ENCODE assay signal across 8 cellular contexts in genomic region chr6:31272431-31272830, GRCh38. TPM values are rescaled to one million over a fixed set of nuclear protein-coding genes. Genes with fewer than 3 reads are reported as not detected.
DNase-seq lines count a peak whose midpoint lies in the region; ATAC-seq and TF ChIP-seq lines count a peak whose summit lies in the region.

No MANE protein-coding gene starts in this region.

- DNase-seq in EL = peak; percentile 21
- no peak for DNase-seq in mammary epithelial cell
- no peak for DNase-seq in lower lobe of right lung
- DNase-seq in cerebellar nuclear complex (lab: John Stamatoyannopoulos, UW) = no peak
- DNase-seq in NCI-H2196 treated with DMSO at 0.1 percent for 48 hours (lab: John Stamatoyannopoulos, UW; ENCODE audit: unreplicated experiment) = no peak

- H3K9ac ChIP-seq in HUES6 (ENCODE audit: low read length) (no peak overlapping the region), mammary epithelial cell (ENCODE audit: insufficient read depth, low read length) (peak overlapping the region; percentile 87)

- H3K36me3 ChIP-seq in HUES6 (ENCODE audit: control insufficient read depth, insufficient read depth, low read length) (peaks cover 27% of the 10 kb centered on the region), mammary epithelial cell (ENCODE audit: insufficient read depth, low read length) (peaks cover 6% of the 10 kb centered on the region), lower lobe of right lung (peaks cover 12% of the 10 kb centered on the region), urinary bladder (ENCODE audit: insufficient read depth) (peaks cover 9% of the 10 kb centered on the region)

- H3K79me2 ChIP-seq in mammary epithelial cell (ENCODE audit: insufficient read depth, low read length) = peaks cover 11% of the 10 kb centered on the region

- dilution Hi-C loops in mammary epithelial cell (cut with HindIII; ENCODE audit: low sequenced_read_pairs) = no loop called here

- H3K27ac ChIP-seq in HUES6 (ENCODE audit: low read depth, low read length) = no peak overlapping the region
- H3K27ac ChIP-seq in mammary epithelial cell (ENCODE audit: insufficient read depth, low read depth, low read length) = peak overlapping the region; percentile 76
- peak overlapping the region; percentile 95 for H3K27ac ChIP-seq in lower lobe of right lung
- peak overlapping the region; percentile 95 for H3K27ac ChIP-seq in urinary bladder (ENCODE audit: low read depth)

- H3K9me3 ChIP-seq in HUES6 (ENCODE audit: control insufficient read depth, insufficient read depth, low read depth, low read length) (no peaks in the 10 kb centered on the region), mammary epithelial cell (replicated peaks; ENCODE audit: insufficient read depth, low read length) (no peaks in the 10 kb centered on the region), lower lobe of right lung (no peaks in the 10 kb centered on the region)

- no peaks in the 10 kb centered on the region for H4K20me1 ChIP-seq in mammary epithelial cell (ENCODE audit: insufficient read depth, low read length)

- H3K4me3 ChIP-seq in HUES6 (ENCODE audit: low read depth, low read length) (peak overlapping the region; percentile 90), mammary epithelial cell (replicated peaks in 1 of 3; ENCODE audit: insufficient read depth in 1 of 3, low read depth in 2 of 3, low read length in 3 of 3) (peak overlapping the region; percentile 67 to 89 (median 70)), lower lobe of right lung (peak overlapping the region; percentile 64), urinary bladder (ENCODE audit: low read depth, low read length) (peak overlapping the region; percentile 80)

- CTCF ChIA-PET in mammary epithelial cell (lab: Charles Lee; ENCODE audit: low non-redundant PET) = no interaction called here

- no peak for TF ChIP-seq CTCF in mammary epithelial cell (conservative IDR thresholded peaks at IDR 0.05 in 1 of 2, IDR thresholded peaks at IDR 0.05 in 1 of 2; ENCODE audit: extremely low read depth in 1 of 2, insufficient read depth in 1 of 2, low read depth in 1 of 2, low read length in 2 of 2)
- TF ChIP-seq CTCF in lower lobe of right lung (IDR thresholded peaks at IDR 0.05) = no peak

- ATAC-seq in lower lobe of right lung (peak in 1 of 2 donors; percentile 10), GM19452 (IDR thresholded peaks at IDR 0.05; ENCODE audit: unreplicated experiment) (no peak)

- peaks cover 42% of the 10 kb centered on the region for H3K27me3 ChIP-seq in HUES6 (ENCODE audit: control insufficient read depth, insufficient read depth, low read length)
- H3K27me3 ChIP-seq in mammary epithelial cell (ENCODE audit: insufficient read depth, low read length) = peaks cover 6% of the 10 kb centered on the region
- no peaks in the 10 kb centered on the region for H3K27me3 ChIP-seq in lower lobe of right lung (ENCODE audit: low read depth)

- 30% methylated on average over 3 of the region's 4 CpGs for WGBS in mammary epithelial cell (ENCODE audit: low coverage, missing lambda C conversion rate)
- WGBS in urinary bladder = 17% methylated on average over 4 of the region's 4 CpGs

- peak overlapping the region; percentile 97 for H2AFZ ChIP-seq in mammary epithelial cell (ENCODE audit: low read depth, low read length)

- H3K4me1 ChIP-seq in HUES6 (ENCODE audit: control insufficient read depth, insufficient read depth, low read length) (peaks cover 4% of the 10 kb centered on the region; the same call in 1 of the 2 replicates), mammary epithelial cell (ENCODE audit: insufficient read depth, low read length) (peaks cover 5% of the 10 kb centered on the region), lower lobe of right lung (no peaks in the 10 kb centered on the region), urinary bladder (ENCODE audit: insufficient read depth) (no peaks in the 10 kb centered on the region)

- peak overlapping the region; percentile 77 for H3K4me2 ChIP-seq in mammary epithelial cell (ENCODE audit: insufficient read depth, low read depth, low read length)

- intact Hi-C loops in mammary epithelial cell (cut with micrococcal nuclease) (loop anchor here (1.0 kb wide), 2 partner anchors 75 to 95 kb away; no protein-coding TSS in a partner anchor), lower lobe of right lung (cut with DNase I) (loop anchor here (10.0 kb wide), 1 partner anchor 82 kb away; the partner anchor contains the start of gene HLA-B)

- in situ Hi-C loops in mammary epithelial cell (cut with MboI; ENCODE audit: low sequenced_read_pairs in 2 of 2) = no loop called here

- BruUV-seq in mammary epithelial cell (replicated peaks; lab: Mats Ljungman, UMichigan) = TSS peak; percentile 45

RNA-seq across cellular contexts. Expression of gene HLA-C, which starts 0.5 kb away (rescaled TPM):
- 100 to 1,000 TPM in 1 of 2 donors, 10 to 100 TPM in 1; 82.5 to 256 TPM for total RNA-seq in mammary epithelial cell
- polyA plus RNA-seq in mammary epithelial cell = 265 TPM
- 171 TPM for polyA minus RNA-seq in mammary epithelial cell
- total RNA-seq in lower lobe of right lung = 1,186 TPM
- 108 TPM for total RNA-seq in urinary bladder
- polyA plus RNA-seq in urinary bladder = 351 TPM
